Comparison of ENCODE assay signal across 22 cellular contexts in the genomic region with DNA sequence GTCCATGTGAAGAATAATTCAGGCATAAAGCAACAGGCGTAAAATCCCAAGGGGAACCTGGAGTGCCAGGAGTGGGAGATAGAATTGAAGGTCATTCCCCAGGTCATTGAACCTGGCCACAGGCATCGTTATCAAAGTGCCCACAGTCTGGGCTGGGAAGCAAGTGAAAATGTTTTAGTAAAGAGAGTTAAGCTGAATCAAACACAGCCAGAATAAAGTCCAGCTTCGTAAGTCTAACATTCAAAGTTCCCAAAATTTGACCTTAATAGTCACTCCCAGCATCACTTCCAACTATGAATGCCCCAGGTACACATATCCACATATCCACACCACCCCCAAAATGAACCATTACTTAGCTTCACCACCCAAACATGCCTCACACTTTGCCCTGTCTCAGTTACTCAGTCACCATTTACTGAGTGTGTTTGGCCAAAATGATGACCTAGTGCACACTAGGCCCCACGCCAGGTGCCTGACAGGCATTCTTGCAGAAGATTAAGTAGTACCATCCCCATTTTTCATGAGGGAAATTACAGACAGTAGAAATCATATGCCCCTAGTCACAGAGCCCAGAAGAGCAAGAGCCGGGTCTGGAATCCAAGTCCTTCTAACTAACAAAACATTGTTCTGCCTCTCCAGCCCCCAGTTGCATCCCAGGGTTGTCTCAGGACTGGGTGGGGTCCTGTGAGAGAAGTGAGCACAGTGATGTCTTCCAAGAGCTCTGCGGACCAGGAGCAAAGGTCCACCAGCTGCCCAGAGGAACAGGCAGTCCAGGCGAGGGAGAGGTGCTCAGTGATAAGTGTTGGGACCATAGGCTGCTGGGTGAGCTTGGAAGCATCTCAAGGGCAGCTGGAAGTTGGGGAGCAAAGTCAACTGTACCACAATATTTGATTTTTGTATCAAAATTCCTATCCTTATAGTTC.
A peak's percentile ranks its signal among the peaks of the same experiment; 100 is the strongest.
DNase-seq lines count a peak whose midpoint lies in the region; ATAC-seq, FAIRE-seq and TF ChIP-seq lines count a peak whose summit lies in the region.
"Had no signal": no experiment of that assay in that cellular context is flagged by ENCODE, and none has a peak within 500 bp of the region (broad histone marks: within the 10 kb centered on the region; RNA-seq: fewer than 3 reads in every experiment).

No MANE protein-coding gene starts in this region.

- H3K4ac ChIP-seq in trophoblast cell (ENCODE audit: low read depth, low read length), result no peak overlapping the region

- H2AFZ ChIP-seq in trophoblast cell (ENCODE audit: insufficient read depth, low read length, poor library complexity), result no peak overlapping the region
- H2AFZ ChIP-seq: PC-9 had no signal

- H2AK5ac ChIP-seq in trophoblast cell (ENCODE audit: low read length), result no peak overlapping the region

- peaks cover 0 to 2% (median 1%) of the 10 kb centered on the region in 3 donors for H3K27me3 Mint-ChIP-seq in CD14-positive monocyte (ENCODE audit: low read depth in 3 of 3)

- H3K36me3 Mint-ChIP-seq in CD14-positive monocyte, result no peaks in the 10 kb centered on the region
- H3K36me3 Mint-ChIP-seq: CD8-positive, alpha-beta T cell had no signal

- in situ Hi-C loops in ACHN (cut with HindIII; ENCODE audit: low pct_ligation_motif_present, low pct_unique_long_range_greater_than_20kb, low sequenced_read_pairs), result no loop called here

- WGBS in right lobe of liver (ENCODE audit: insufficient coverage, low coverage, low lambda C conversion rate, missing lambda C conversion rate), result 27% methylated on average over 5 of the region's 7 CpGs
- no CpG with 5 or more reads among the region's 7 CpGs for WGBS in trophoblast cell (ENCODE audit: extremely low coverage, insufficient coverage, insufficient read length)

- intact Hi-C loops in kidney (cut with DNase I), result no loop called here
- intact Hi-C loops in right lobe of liver (cut with DNase I), result no loop called here
- intact Hi-C loops in CD14-positive monocyte (cut with micrococcal nuclease), result no loop called here

- H3K4me1 Mint-ChIP-seq in CD14-positive monocyte, result no peaks in the 10 kb centered on the region

- H3K79me2 ChIP-seq in trophoblast cell (ENCODE audit: control insufficient read depth, insufficient read depth, low read length, poor library complexity), result no peaks in the 10 kb centered on the region

- H3K79me1 ChIP-seq in trophoblast cell (ENCODE audit: low read length), result no peaks in the 10 kb centered on the region

- FAIRE-seq in kidney (lab: Jason Lieb, UNC) (no peak), D721Med (lab: Jason Lieb, UNC) (no peak)
- FAIRE-seq: A549, G401.6 had no signal

- peak; percentile 86 to 89 (median 88) for ATAC-seq in right lobe of liver
- ATAC-seq: A549; CD8-positive, alpha-beta T cell; Right ventricle myocardium inferior had no signal

- H3K27me3 ChIP-seq in right lobe of liver (no peaks in the 10 kb centered on the region), trophoblast cell (ENCODE audit: insufficient read depth, low read length) (no peaks in the 10 kb centered on the region)
- H3K27me3 ChIP-seq: SJCRH30 had no signal

- DNase-seq in kidney (no peak), right lobe of liver (peak; percentile 69 to 78 (median 76)), trophoblast cell (no peak), CD14-positive monocyte (ENCODE audit: low spot score) (no peak), DMS79 treated with DMSO at 0.1 percent for 48 hours (lab: John Stamatoyannopoulos, UW) (no peak), ACHN (no peak), D721Med (ENCODE audit: insufficient read length, low spot score) (no peak)
- DNase-seq: C1 segment of cervical spinal cord; CD8-positive, alpha-beta T cell; DMS153; Karpas-422; NCI-H1092; NCI-H1417 treated with DMSO at 0.1 percent for 48 hours; NCI-H1694 treated with DMSO at 0.1 percent for 48 hours; NCI-H2081; NCI-H2227 treated with DMSO at 0.1 percent for 48 hours; NCI-H526 treated with DMSO at 0.1 percent for 48 hours; PC-9; SJCRH30 had no signal

- H3K9ac ChIP-seq in kidney (ENCODE audit: low read length in 2 of 2), result no peak overlapping the region
- no peak overlapping the region for H3K9ac ChIP-seq in trophoblast cell (ENCODE audit: low read length)

- H3K23ac ChIP-seq in trophoblast cell (ENCODE audit: low read length), result no peak overlapping the region

- H2BK12ac ChIP-seq in trophoblast cell (ENCODE audit: low read length), result no peak overlapping the region

- H3K18ac ChIP-seq in trophoblast cell (ENCODE audit: low read length), result no peak overlapping the region

- no peak overlapping the region for H2BK120ac ChIP-seq in trophoblast cell (ENCODE audit: insufficient read depth, low read length, poor library complexity)

- H3K27ac Mint-ChIP-seq in CD14-positive monocyte, result peak overlapping the region in 2 of 7 donors; percentile 42 to 46
- H3K27ac Mint-ChIP-seq: CD8-positive, alpha-beta T cell had no signal

- H3K14ac ChIP-seq in trophoblast cell (ENCODE audit: low read length), result no peak overlapping the region

- TF ChIP-seq POLR2A in right lobe of liver (IDR thresholded peaks at IDR 0.05), result no peak

- no peak overlapping the region for H3K4me3 Mint-ChIP-seq in CD14-positive monocyte
- H3K4me3 Mint-ChIP-seq: CD8-positive, alpha-beta T cell had no signal

- no peak overlapping the region for H3K4me2 ChIP-seq in trophoblast cell (ENCODE audit: low read length)
- H3K4me2 ChIP-seq: A549, PC-9 had no signal

- H3K4me1 ChIP-seq in kidney (ENCODE audit: control insufficient read depth in 1 of 2, insufficient read depth in 1 of 2, low read depth in 1 of 2, low read length in 2 of 2) (peaks cover 0 to 7% of the 10 kb centered on the region in 2 donors), right lobe of liver (peaks cover 0 to 22% (median 11%) of the 10 kb centered on the region in 4 donors), trophoblast cell (ENCODE audit: control insufficient read depth in 1 of 2, insufficient read depth in 2 of 2, low read length in 2 of 2) (no peaks in the 10 kb centered on the region)
- H3K4me1 ChIP-seq: A549, SJCRH30 had no signal

- H4K91ac ChIP-seq in trophoblast cell (ENCODE audit: low read depth, low read length), result no peak overlapping the region

- no peak overlapping the region for H4K12ac ChIP-seq in trophoblast cell (ENCODE audit: low read depth, low read length)

- H4K8ac ChIP-seq in trophoblast cell (ENCODE audit: low read depth, low read length), result no peak overlapping the region

- H3K9me3 ChIP-seq in kidney (ENCODE audit: control insufficient read depth in 1 of 2, low read length in 2 of 2), result no peaks in the 10 kb centered on the region
- H3K9me3 ChIP-seq in right lobe of liver, result no peaks in the 10 kb centered on the region
- H3K9me3 ChIP-seq in trophoblast cell (ENCODE audit: insufficient read depth, low read depth, low read length), result no peaks in the 10 kb centered on the region
- H3K9me3 ChIP-seq: A549 had no signal

- no peak overlapping the region for H2BK5ac ChIP-seq in trophoblast cell (ENCODE audit: low read depth, low read length, poor library complexity)

- no peaks in the 10 kb centered on the region for H3K36me3 ChIP-seq in kidney (ENCODE audit: control insufficient read depth in 1 of 2, insufficient read depth in 2 of 2, low read length in 2 of 2)
- no peaks in the 10 kb centered on the region for H3K36me3 ChIP-seq in right lobe of liver
- no peaks in the 10 kb centered on the region for H3K36me3 ChIP-seq in trophoblast cell (ENCODE audit: control insufficient read depth in 1 of 2, insufficient read depth in 2 of 2, low read length in 2 of 2)
- H3K36me3 ChIP-seq: SJCRH30 had no signal

- H3K27ac ChIP-seq in kidney (ENCODE audit: low read depth in 2 of 2, low read length in 2 of 2) (peak overlapping the region; percentile 53 to 61), right lobe of liver (peak overlapping the region; percentile 13 to 45 (median 39)), trophoblast cell (ENCODE audit: low read depth, low read length) (no peak overlapping the region)
- H3K27ac ChIP-seq: A549, PC-9, SJCRH30 had no signal

- TF ChIP-seq CTCF in kidney (IDR thresholded peaks at IDR 0.05; ENCODE audit: borderline replicate concordance, extremely low read depth, insufficient read depth) (no peak), right lobe of liver (IDR thresholded peaks at IDR 0.05) (no peak), CD14-positive monocyte (IDR thresholded peaks at IDR 0.05) (no peak), D721Med (IDR thresholded peaks at IDR 0.05; ENCODE audit: insufficient read depth, missing control alignments) (no peak)

- peaks cover 6 to 22% (median 12%) of the 10 kb centered on the region in 7 donors for H3K9me3 Mint-ChIP-seq in CD14-positive monocyte

- H3K4me3 ChIP-seq in kidney (ENCODE audit: low read length in 2 of 2), result no peak overlapping the region
- H3K4me3 ChIP-seq in right lobe of liver, result no peak overlapping the region
- H3K4me3 ChIP-seq in trophoblast cell (ENCODE audit: low read depth, low read length), result peak overlapping the region; percentile 30
- H3K4me3 ChIP-seq: A549, PC-9, SJCRH30 had no signal

Comparison
In these comparisons a context has a peak if more than half of its experiments do, and no peak if none do; other contexts are left out.
1. DNase-seq: peak in right lobe of liver (3 of 3); none in kidney (single experiment), trophoblast cell (0 of 2), CD14-positive monocyte (single experiment), DMS79 treated with DMSO at 0.1 percent for 48 hours (single experiment), ACHN (single experiment) and D721Med (single experiment).